ENCODE assay signal across 11 cellular contexts in the genomic region with DNA sequence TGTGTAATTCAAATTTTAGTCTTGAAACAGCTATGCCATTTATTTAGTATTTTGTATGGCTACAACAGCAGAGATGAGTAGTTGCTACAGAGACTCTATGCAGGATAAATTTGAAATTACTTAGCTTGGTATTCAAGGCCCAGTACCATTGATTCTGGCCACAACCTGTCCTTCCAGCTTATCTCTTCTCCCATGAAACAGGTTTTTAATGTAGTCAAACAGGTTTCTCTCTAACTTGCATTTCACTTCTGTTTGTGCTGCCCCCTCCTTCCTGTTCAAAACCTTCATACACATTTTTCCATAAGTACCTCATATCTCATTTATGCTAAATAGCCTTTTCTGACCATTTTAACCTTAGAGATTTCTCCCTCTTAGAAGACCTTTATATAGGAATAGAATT. TPM values are rescaled to one million over a fixed set of nuclear protein-coding genes. Genes with fewer than 3 reads are reported as not detected.
A peak's percentile ranks its signal among the peaks of the same experiment; 100 is the strongest.
DNase-seq lines count a peak whose midpoint lies in the region; ATAC-seq and TF ChIP-seq lines count a peak whose summit lies in the region.
"Had no signal": no experiment of that assay in that cellular context is flagged by ENCODE, and none has a peak within 500 bp of the region (broad histone marks: within the 10 kb centered on the region; RNA-seq: fewer than 3 reads in every experiment).

No MANE protein-coding gene starts in this region.

- POLR2A ChIA-PET in RWPE1 (lab: Yijun Ruan, JAX; ENCODE audit: low non-redundant PET): no interaction called here

- CTCF ChIA-PET in RWPE1 (lab: Yijun Ruan, JAX): interaction anchor here (0.6 kb wide), 1 partner anchor 11 kb away, joined by 4 read pairs; no protein-coding TSS in a partner anchor

- H3K36me3 ChIP-seq in cardiac muscle cell (no peaks in the 10 kb centered on the region), urinary bladder (ENCODE audit: insufficient read depth) (no peaks in the 10 kb centered on the region)

- intact Hi-C loops in left ventricle myocardium superior (cut with micrococcal nuclease): no loop called here
- intact Hi-C loops in left colon (cut with DNase I, micrococcal nuclease): no loop called here

- DNase-seq in cardiac muscle cell (ENCODE audit: low read depth in 1 of 2, low spot score in 1 of 2) (no peak), left ventricle myocardium superior (no peak), RWPE1 (ENCODE audit: low spot score) (peak; percentile 65), left colon (no peak)
- no peak for DNase-seq in effector CD4-positive, alpha-beta T cell
- DNase-seq: hypothalamus had no signal

- H3K9me3 ChIP-seq in cardiac muscle cell (ENCODE audit: low read depth): no peaks in the 10 kb centered on the region
- H3K9me3 ChIP-seq: Caco-2 had no signal

- TF ChIP-seq CTCF in cardiac muscle cell (IDR thresholded peaks at IDR 0.05; ENCODE audit: low read depth, low read length) (no peak), RWPE1 (conservative IDR thresholded peaks at IDR 0.05; ENCODE audit: low read depth) (no peak)

- H3K27me3 ChIP-seq in cardiac muscle cell: no peaks in the 10 kb centered on the region

- H3K4me3 ChIP-seq in cardiac muscle cell (peak overlapping the region; percentile 55), urinary bladder (ENCODE audit: low read depth, low read length) (no peak overlapping the region)

- ATAC-seq in left ventricle myocardium superior: no peak
- peak; percentile 22 for ATAC-seq in left colon
- no peak for ATAC-seq in GM21576 (IDR thresholded peaks at IDR 0.05; ENCODE audit: unreplicated experiment)
- ATAC-seq in HG02759 (IDR thresholded peaks at IDR 0.05; ENCODE audit: unreplicated experiment): no peak
- ATAC-seq: Right ventricle myocardium inferior had no signal

- H3K27ac ChIP-seq in cardiac muscle cell: peak overlapping the region; percentile 97
- no peak overlapping the region for H3K27ac ChIP-seq in RWPE1
- peak overlapping the region; percentile 5 for H3K27ac ChIP-seq in urinary bladder (ENCODE audit: low read depth)

- peaks cover 64% of the 10 kb centered on the region for H3K4me1 ChIP-seq in cardiac muscle cell (ENCODE audit: low read depth)
- H3K4me1 ChIP-seq in urinary bladder (ENCODE audit: insufficient read depth): peaks cover 2% of the 10 kb centered on the region

RNA-seq across cellular contexts. Expression of gene USP47, which starts 3.3 kb away (rescaled TPM):
- total RNA-seq in cardiac muscle cell (50.4 and 59.6 TPM in 2 replicates), left ventricle myocardium superior (51.5 TPM), left colon (10 to 100 TPM; 35.3 to 38.9 TPM), urinary bladder (170 TPM)
- polyA plus RNA-seq in cardiac muscle cell (46.6 and 72.3 TPM in 2 replicates), urinary bladder (37.6 TPM)
